10 cellular contexts compared by ENCODE assay signal in the genomic region with DNA sequence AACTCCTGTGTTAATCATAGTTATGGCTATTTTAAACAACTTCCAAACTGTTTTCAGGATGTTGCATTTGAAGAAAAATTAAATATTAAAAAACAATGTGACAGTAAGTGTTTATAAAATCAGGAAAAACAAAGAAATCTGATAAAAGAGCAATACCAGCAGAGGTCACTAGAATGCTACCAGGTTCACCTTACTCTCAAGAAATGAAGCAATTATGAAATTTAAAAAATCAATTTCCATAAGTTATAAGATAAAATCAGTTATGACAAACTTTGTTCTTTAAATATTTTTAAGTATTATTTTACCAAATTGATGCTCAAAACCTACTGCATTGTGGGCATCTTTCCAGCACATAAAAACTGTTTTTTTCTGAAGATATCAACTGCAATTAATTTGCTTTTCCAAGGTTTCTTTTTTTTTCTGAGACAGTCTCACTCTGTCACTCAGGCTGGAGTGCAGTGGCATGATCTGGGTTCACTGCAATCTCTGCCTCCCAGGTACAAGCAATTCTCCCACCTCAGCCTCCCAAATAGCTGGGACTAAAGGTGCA. TPM values are rescaled to one million over a fixed set of nuclear protein-coding genes. Genes with fewer than 3 reads are reported as not detected.
DNase-seq lines count a peak whose midpoint lies in the region; ATAC-seq, FAIRE-seq and TF ChIP-seq lines count a peak whose summit lies in the region.
"Had no signal": no experiment of that assay in that cellular context is flagged by ENCODE, and none has a peak within 500 bp of the region (broad histone marks: within the 10 kb centered on the region; RNA-seq: fewer than 3 reads in every experiment).

No MANE protein-coding gene starts in this region.

- H3K27me3 ChIP-seq in Caco-2 (replicated peaks; ENCODE audit: control insufficient read depth, insufficient read depth, low read length) (no peaks in the 10 kb centered on the region), K562 (ENCODE audit: control insufficient read depth in 2 of 2, insufficient read depth in 2 of 2, low read length in 2 of 2) (peaks cover 37 to 42% of the 10 kb centered on the region in 2 experiments)

- TF ChIP-seq POLR2A in K562 (conservative IDR thresholded peaks at IDR 0.05): no peak

- TF ChIP-seq CTCF in Caco-2 (IDR thresholded peaks at IDR 0.05; ENCODE audit: insufficient read depth in 1 of 2, low read depth in 1 of 2, low read length in 1 of 2, severe bottlenecking in 1 of 2, unreplicated experiment in 1 of 2) (peak; percentile 14 to 26), K562 (IDR thresholded peaks at IDR 0.05 in 2 of 3, conservative IDR thresholded peaks at IDR 0.05 in 1 of 3; ENCODE audit: insufficient read depth in 2 of 3, low read depth in 1 of 3, low read length in 3 of 3) (peak in 2 of 3 experiments; percentile 46 to 76; a peak in 4 of 6 replicates)

- no peak for FAIRE-seq in K562 (lab: Jason Lieb, UNC)

- intact Hi-C loops in Caco-2 (cut with micrococcal nuclease; ENCODE audit: unreplicated experiment): loop anchor here (1.0 to 5.0 kb wide), 2 partner anchors 137 to 189 kb away; no protein-coding TSS in a partner anchor
- intact Hi-C loops in K562 (cut with micrococcal nuclease): loop anchor here (2.0 to 5.0 kb wide), 2 partner anchors 137 to 188 kb away; no protein-coding TSS in a partner anchor

- no peak overlapping the region for H3K27ac ChIP-seq in K562 (ENCODE audit: extremely low read depth, low read depth, low read length)

- H3K27me3 Mint-ChIP-seq in Caco-2 (ENCODE audit: insufficient read depth, unreplicated experiment): no peaks in the 10 kb centered on the region
- H3K27me3 Mint-ChIP-seq: stimulated activated naive CD8-positive, alpha-beta T cell treated with anti-CD3 and anti-CD28 coated beads, Interleukin-15, Interleukin-2, amounts not matched to agents 100 ng/mL and 50 ng/mL, for 24 hours had no signal

- H3K4me3 ChIP-seq in Caco-2 (ENCODE audit: low read depth, low read length) (no peak overlapping the region), K562 (no peak overlapping the region)
- H3K4me3 ChIP-seq in Jurkat, Clone E6-1 (ENCODE audit: low read length): no peak overlapping the region

- H3K36me3 Mint-ChIP-seq in Caco-2 (ENCODE audit: insufficient read depth, unreplicated experiment): no peaks in the 10 kb centered on the region

- no peaks in the 10 kb centered on the region for H3K79me2 ChIP-seq in K562 (ENCODE audit: control insufficient read depth, insufficient read depth, low read length)

- peak; percentile 47 to 72; a peak in 3 of 4 replicates for TF ChIP-seq RAD21 in K562 (CRISPR knock-in tag; conservative IDR thresholded peaks at IDR 0.05 in 1 of 2, IDR thresholded peaks at IDR 0.05 in 1 of 2)

- H3K9me3 ChIP-seq in Caco-2 (no peaks in the 10 kb centered on the region), K562 (replicated peaks; ENCODE audit: control insufficient read depth, insufficient read depth, low read depth, low read length) (no peaks in the 10 kb centered on the region)

- DNase-seq in Caco-2 (no peak), K562 (ENCODE audit: extremely low read depth in 1 of 4, low spot score in 3 of 4) (no peak), myocyte (ENCODE audit: low read depth) (peak; percentile 46), NCI-H226 (no peak), NCI-H2029 treated with DMSO at 0.1 percent for 48 hours (lab: John Stamatoyannopoulos, UW) (no peak), HuH-7 (ENCODE audit: low spot score) (no peak)
- DNase-seq in Jurkat, Clone E6-1 (ENCODE audit: low read depth, low spot score): peak; percentile 10
- no peak for DNase-seq in activated effector memory CD4-positive, alpha-beta T cell treated with Interleukin-2 at 50 U/mL for 16 hours
- DNase-seq: NCI-H524 had no signal

- in situ Hi-C loops in K562 (cut with MboI): no loop called here

- H3K9ac ChIP-seq in K562 (ENCODE audit: insufficient read depth in 1 of 2, low read depth in 2 of 2, low read length in 2 of 2): no peak overlapping the region

- POLR2A ChIA-PET in Caco-2 (lab: Charles Lee): no interaction called here
- POLR2A ChIA-PET in K562 (lab: Yijun Ruan, JAX): no interaction called here

- H3K4me2 ChIP-seq in K562 (ENCODE audit: insufficient read depth, low read length): no peak overlapping the region

- no peaks in the 10 kb centered on the region for H3K9me3 Mint-ChIP-seq in Caco-2 (ENCODE audit: unreplicated experiment)
- H3K9me3 Mint-ChIP-seq: stimulated activated naive CD8-positive, alpha-beta T cell treated with anti-CD3 and anti-CD28 coated beads, Interleukin-15, Interleukin-2, amounts not matched to agents 100 ng/mL and 50 ng/mL, for 24 hours had no signal

- H4K20me1 ChIP-seq in K562 (replicated peaks; ENCODE audit: control insufficient read depth, insufficient read depth, low read length): no peaks in the 10 kb centered on the region

- H3K4me1 Mint-ChIP-seq in Caco-2 (ENCODE audit: low read depth, unreplicated experiment): no peaks in the 10 kb centered on the region

- no peaks in the 10 kb centered on the region for H3K36me3 ChIP-seq in Caco-2 (ENCODE audit: control insufficient read depth, insufficient read depth, low read length)
- no peaks in the 10 kb centered on the region for H3K36me3 ChIP-seq in K562 (ENCODE audit: control insufficient read depth, insufficient read depth, low read length)

- CTCF ChIA-PET in Caco-2 (lab: Charles Lee): no interaction called here
- CTCF ChIA-PET in K562 (lab: Yijun Ruan, JAX; ENCODE audit: low intra/inter-chr PET ratio): interaction anchor here (0.6 to 1.4 kb wide), 3 partner anchors 15 to 189 kb away, joined by 4 to 8 read pairs (median 5); no protein-coding TSS in a partner anchor

- no peaks in the 10 kb centered on the region for H3K9me1 ChIP-seq in K562 (ENCODE audit: control insufficient read depth, insufficient read depth, low read length)

- H3K27ac Mint-ChIP-seq in Caco-2 (ENCODE audit: unreplicated experiment): no peak overlapping the region
- H3K27ac Mint-ChIP-seq: stimulated activated naive CD8-positive, alpha-beta T cell treated with anti-CD3 and anti-CD28 coated beads, Interleukin-15, Interleukin-2, amounts not matched to agents 100 ng/mL and 50 ng/mL, for 24 hours had no signal

- no TSS peak for BruUV-seq in Caco-2 (replicated peaks; lab: Mats Ljungman, UMichigan)
- no TSS peak for BruUV-seq in K562 (replicated peaks; lab: Mats Ljungman, UMichigan)

- ATAC-seq in K562: no peak

- no peak for TF ChIP-seq EP300 in K562 (IDR thresholded peaks at IDR 0.05; ENCODE audit: low read length)

- H2AFZ ChIP-seq in K562 (ENCODE audit: low read depth, low read length): no peak overlapping the region

- H3K4me1 ChIP-seq in Caco-2 (no peaks in the 10 kb centered on the region), K562 (replicated peaks in 1 of 2; ENCODE audit: control insufficient read depth in 2 of 2, insufficient read depth in 2 of 2, low read length in 2 of 2) (no peaks in the 10 kb centered on the region; a peak in 1 of 5 replicates)

- no peak overlapping the region for H3K4me3 Mint-ChIP-seq in Caco-2 (ENCODE audit: unreplicated experiment)
- H3K4me3 Mint-ChIP-seq: stimulated activated naive CD8-positive, alpha-beta T cell treated with anti-CD3 and anti-CD28 coated beads, Interleukin-15, Interleukin-2, amounts not matched to agents 100 ng/mL and 50 ng/mL, for 24 hours had no signal

TF ChIP-seq in K562, 482 proteins besides CTCF, POLR2A, EP300 and RAD21 (continues in another document):
- TF ChIP-seq STAG1 (CRISPR knock-in tag; IDR thresholded peaks at IDR 0.05; ENCODE audit: borderline replicate concordance) (no peak), POLR2B (IDR thresholded peaks at IDR 0.05; ENCODE audit: low read depth, partially characterized antibody) (no peak), CEBPG (CRISPR knock-in tag; IDR thresholded peaks at IDR 0.05) (no peak), CEBPG (tag; conservative IDR thresholded peaks at IDR 0.05 in 1 of 2, IDR thresholded peaks at IDR 0.05 in 1 of 2) (peak; percentile 41 to 55; a peak in 3 of 4 replicates), CEBPB (tag; IDR thresholded peaks at IDR 0.05) (peak; percentile 42; the same call in 1 of the 2 replicates), CREBBP (IDR thresholded peaks at IDR 0.05; ENCODE audit: low read depth, low read length) (no peak)
- TF ChIP-seq, protein P1, sequence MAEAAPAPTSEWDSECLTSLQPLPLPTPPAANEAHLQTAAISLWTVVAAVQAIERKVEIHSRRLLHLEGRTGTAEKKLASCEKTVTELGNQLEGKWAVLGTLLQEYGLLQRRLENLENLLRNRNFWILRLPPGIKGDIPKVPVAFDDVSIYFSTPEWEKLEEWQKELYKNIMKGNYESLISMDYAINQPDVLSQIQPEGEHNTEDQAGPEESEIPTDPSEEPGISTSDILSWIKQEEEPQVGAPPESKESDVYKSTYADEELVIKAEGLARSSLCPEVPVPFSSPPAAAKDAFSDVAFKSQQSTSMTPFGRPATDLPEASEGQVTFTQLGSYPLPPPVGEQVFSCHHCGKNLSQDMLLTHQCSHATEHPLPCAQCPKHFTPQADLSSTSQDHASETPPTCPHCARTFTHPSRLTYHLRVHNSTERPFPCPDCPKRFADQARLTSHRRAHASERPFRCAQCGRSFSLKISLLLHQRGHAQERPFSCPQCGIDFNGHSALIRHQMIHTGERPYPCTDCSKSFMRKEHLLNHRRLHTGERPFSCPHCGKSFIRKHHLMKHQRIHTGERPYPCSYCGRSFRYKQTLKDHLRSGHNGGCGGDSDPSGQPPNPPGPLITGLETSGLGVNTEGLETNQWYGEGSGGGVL (CRISPR knock-in tag; IDR thresholded peaks at IDR 0.05): no peak

RNA-seq across cellular contexts. Expression of gene RHEB, which starts 50.7 kb away (rescaled TPM):
- total RNA-seq in Caco-2 (2022): 156 and 159 TPM in 2 replicates
- polyA plus RNA-seq in Jurkat, Clone E6-1 (2012; ENCODE audit: insufficient read depth, insufficient read length): 106 TPM
- 35.9 and 119 TPM in 2 replicates for total RNA-seq in K562 (2011; cell fraction: chromatin; rRNA removed; ENCODE audit: low replicate concordance)
- total RNA-seq in K562 (2011; cell fraction: nucleolus; rRNA removed): 22.3 and 24.1 TPM in 2 replicates
- total RNA-seq in K562 (2011; cell fraction: nucleoplasm; rRNA removed): 69.2 and 108 TPM in 2 replicates
- total RNA-seq in K562 (2014; rRNA removed): 122 and 126 TPM in 2 replicates
- 213 and 243 TPM in 2 replicates for total RNA-seq in K562 (2014; rRNA removed; fragmentation: Illumina TruSeq; extraction: Trizol)
- total RNA-seq in K562 (2015; rRNA removed; fragmentation: Illumina TruSeq; extraction: Trizol): 168 and 182 TPM in 2 replicates
- 156 and 162 TPM in 2 replicates for total RNA-seq in K562 (2021)
- polyA plus RNA-seq in K562 (2011; rRNA removed): 139 and 249 TPM in 2 replicates
- polyA plus RNA-seq in K562 (2011; cell fraction: cytosol; rRNA removed): 56.0 and 60.3 TPM in 2 replicates
- 30.6 and 47.5 TPM in 2 replicates for polyA plus RNA-seq in K562 (2011; cell fraction: nucleus; rRNA removed)
- 144 and 166 TPM in 2 replicates for polyA plus RNA-seq in K562 (2012)
- 152 and 189 TPM in 2 replicates for polyA plus RNA-seq in K562 (2014; fragmentation: Illumina TruSeq; extraction: Trizol)
- 10 to 100 TPM; 28.5 to 35.3 TPM for polyA plus RNA-seq in K562 (2014; fragmentation: Nextera tagmentation; extraction: Ambion mirVana)
- 205 and 230 TPM in 2 replicates for polyA plus RNA-seq in K562 (2014; rRNA removed)
- polyA minus RNA-seq in K562 (2011; rRNA and poly(A)+ RNA removed): 73.7 and 78.8 TPM in 2 replicates
- 30.4 and 62.8 TPM in 2 replicates for polyA minus RNA-seq in K562 (2011; cell fraction: cytosol; rRNA and poly(A)+ RNA removed)
- polyA minus RNA-seq in K562 (2011; cell fraction: nucleus; rRNA and poly(A)+ RNA removed): 19.4 and 22.0 TPM in 2 replicates
- 106 and 114 TPM in 2 replicates for total RNA-seq in myocyte
- 133 TPM for polyA plus RNA-seq in myocyte (2012)

Comparison
In these comparisons a context has a peak if more than half of its experiments do, and no peak if none do; other contexts are left out.
1. DNase-seq: peak in Jurkat, Clone E6-1 (single experiment) and myocyte (single experiment); none in Caco-2 (0 of 2), K562 (0 of 4), activated effector memory CD4-positive, alpha-beta T cell treated with Interleukin-2 at 50 U/mL for 16 hours (single experiment), NCI-H226 (single experiment), NCI-H2029 treated with DMSO at 0.1 percent for 48 hours (single experiment) and HuH-7 (single experiment).